In genomic region chr2:27001851-27002369, GRCh38 we compare ENCODE assay signal across 16 cellular contexts.
"Had no signal": no experiment of that assay in that cellular context is flagged by ENCODE, and none has a peak within 500 bp of the region (broad histone marks: within the 10 kb centered on the region; RNA-seq: fewer than 3 reads in every experiment).

No MANE protein-coding gene starts in this region.

- H3K4me3 ChIP-seq: heart left ventricle, left ventricle myocardium inferior had no signal

- ATAC-seq: activated T-cell treated with anti-CD3 and anti-CD28 coated beads, Interleukin-2, amount 50 U/mL, for 4 hours; heart left ventricle; stimulated activated naive CD8-positive, alpha-beta T cell treated with anti-CD3 and anti-CD28 coated beads, Interleukin-15, amount 100 ng/mL, for 72 hours had no signal

- H3K27me3 ChIP-seq: heart left ventricle had no signal

- H3K27ac ChIP-seq: brain microvascular endothelial cell, heart left ventricle, left ventricle myocardium inferior had no signal

- H3K9me3 ChIP-seq: heart left ventricle, left ventricle myocardium inferior had no signal

- H3K36me3 ChIP-seq: brain microvascular endothelial cell, heart left ventricle, left ventricle myocardium inferior had no signal

- DNase-seq: activated CD4-positive, alpha-beta memory T cell treated with anti-CD3 and anti-CD28 coated beads for 36 hours; activated CD4-positive, CD25-positive, alpha-beta regulatory T cell treated with anti-CD3 and anti-CD28 coated beads, Interleukin-2, amount 50 U/mL, for 72 hours; activated gamma-delta T cell; activated T-cell treated with anti-CD3 and anti-CD28 coated beads, Interleukin-2, amount 50 U/mL, for 4 hours; brain microvascular endothelial cell; heart left ventricle; islet precursor cell; left ventricle myocardium inferior; nephron progenitor cell; stimulated activated CD4-positive, alpha-beta T cell treated with anti-CD3 and anti-CD28 coated beads, Interleukin-12 subunit alpha, Interleukin-12 subunit beta, amount 100 ng/mL, for 4 hours; stimulated activated CD4-positive, alpha-beta T cell treated with anti-CD3 and anti-CD28 coated beads, Interleukin-2, amount 100 ng/mL, for 48 hours; stimulated activated CD8-positive, alpha-beta memory T cell treated with anti-CD3 and anti-CD28 coated beads, Interleukin-4, amount 100 ng/mL, for 48 hours; stimulated activated naive CD8-positive, alpha-beta T cell treated with anti-CD3 and anti-CD28 coated beads, Interleukin-15, amount 100 ng/mL, for 72 hours; SW 1271 had no signal

- FAIRE-seq: endometrium, frontal cortex had no signal
